In genomic region chr11:2444301-2445106, GRCh38 we compare ENCODE assay signal across 1 cellular context.
TF ChIP-seq lines count a peak whose summit lies in the region.

TSS of gene KCNQ1 (plus strand) at chr11:2445008. CDS start at chr11:2445099, 91 bp downstream.
TSS of gene TRPM5 (minus strand) at chr11:2444514. CDS start at chr11:2423036, 21,478 bp downstream.

TF ChIP-seq in A549, 52 proteins besides CTCF, POLR2A, EP300 and RAD21 (continued from another document):
- no peak for TF ChIP-seq JUN (IDR thresholded peaks at IDR 0.05)
- TF ChIP-seq CEBPB (IDR thresholded peaks at IDR 0.05): no peak
- TF ChIP-seq GATA3 (IDR thresholded peaks at IDR 0.05; ENCODE audit: borderline replicate concordance): no peak
- no peak for TF ChIP-seq CBX2 (IDR thresholded peaks at IDR 0.05; ENCODE audit: borderline replicate concordance, low read depth)
- no peak for TF ChIP-seq ATOH8 (CRISPR knock-in tag; IDR thresholded peaks at IDR 0.05; ENCODE audit: low read depth)
- TF ChIP-seq EHF (CRISPR knock-in tag; IDR thresholded peaks at IDR 0.05): no peak
- no peak for TF ChIP-seq MAZ (IDR thresholded peaks at IDR 0.05; ENCODE audit: borderline replicate concordance, low read depth, low read length)
- TF ChIP-seq RNF2 (IDR thresholded peaks at IDR 0.05; ENCODE audit: borderline replicate concordance, low read depth): no peak
- no peak for TF ChIP-seq SREBF2 (IDR thresholded peaks at IDR 0.05)
